1 cellular context compared by ENCODE assay signal in the genomic region with DNA sequence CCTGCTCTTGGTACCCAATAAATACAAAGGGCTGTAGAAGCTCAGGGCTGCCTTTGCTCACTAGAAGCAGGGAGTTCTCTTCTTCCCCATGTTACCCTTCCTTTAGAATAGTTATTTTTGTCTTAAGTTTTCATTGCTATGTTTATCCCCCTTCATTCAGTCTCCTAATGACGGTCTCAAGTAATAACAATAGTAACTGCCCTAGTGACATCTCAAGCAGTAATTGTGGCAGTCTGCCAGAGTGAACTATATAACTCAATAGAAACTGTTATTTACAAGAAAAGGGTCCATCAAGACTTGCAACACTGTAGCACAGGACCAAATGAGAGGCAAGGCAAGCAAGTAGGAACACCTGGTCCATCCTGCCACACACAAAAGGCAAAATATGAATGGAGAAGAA.
TF ChIP-seq lines count a peak whose summit lies in the region.

No MANE protein-coding gene starts in this region.

TF ChIP-seq in endothelial cell of umbilical vein, 7 proteins besides CTCF, POLR2A, EP300 and RAD21:
- TF ChIP-seq JUN (IDR thresholded peaks at IDR 0.05; ENCODE audit: borderline replicate concordance, insufficient read depth, insufficient read length, low read depth) = no peak
- TF ChIP-seq, protein P1, sequence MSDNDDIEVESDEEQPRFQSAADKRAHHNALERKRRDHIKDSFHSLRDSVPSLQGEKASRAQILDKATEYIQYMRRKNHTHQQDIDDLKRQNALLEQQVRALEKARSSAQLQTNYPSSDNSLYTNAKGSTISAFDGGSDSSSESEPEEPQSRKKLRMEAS (IDR thresholded peaks at IDR 0.05; ENCODE audit: insufficient read depth, insufficient read length) = no peak
- no peak for TF ChIP-seq POLR2AphosphoS5 (IDR thresholded peaks at IDR 0.05; ENCODE audit: insufficient read depth, low read depth, low read length)
- TF ChIP-seq FOS (IDR thresholded peaks at IDR 0.05; ENCODE audit: borderline replicate concordance, insufficient read depth, low read length) = no peak
- TF ChIP-seq MYC (IDR thresholded peaks at IDR 0.05; ENCODE audit: low read depth, low read length) = no peak
- no peak for TF ChIP-seq EZH2 (IDR thresholded peaks at IDR 0.05; ENCODE audit: borderline replicate concordance, low read depth, low read length, severe bottlenecking)
- no peak for TF ChIP-seq GATA2 (IDR thresholded peaks at IDR 0.05; ENCODE audit: insufficient read depth, insufficient read length, low read depth, low read length)
